Comparison of ENCODE assay signal across 8 cellular contexts in the genomic region with DNA sequence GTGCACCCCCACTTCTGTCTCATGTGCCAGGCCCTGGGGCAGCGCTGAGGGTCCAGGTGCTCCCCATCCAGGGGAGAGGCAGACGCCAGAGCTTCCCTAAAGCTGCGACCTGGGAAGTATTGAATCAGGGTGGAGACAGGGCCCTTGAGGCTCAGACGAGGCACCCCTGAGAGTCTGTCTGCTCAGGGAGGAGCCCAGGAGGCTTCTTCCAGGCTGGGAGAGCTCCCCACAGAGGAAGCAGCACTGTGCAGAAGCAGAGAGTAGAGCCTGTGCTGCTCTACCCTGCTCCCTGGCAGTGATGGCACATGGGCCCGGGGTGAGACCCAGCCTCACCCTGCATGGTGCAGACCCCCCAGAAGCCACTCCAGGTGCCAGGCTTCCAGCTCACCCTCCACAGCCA.
DNase-seq lines count a peak whose midpoint lies in the region; ATAC-seq, FAIRE-seq and TF ChIP-seq lines count a peak whose summit lies in the region.
"Not testable (repeated sequence)": the region's sequence is repeated elsewhere in the genome, so short reads cannot be mapped to it uniquely, and the experiment has no call there.

No MANE protein-coding gene starts in this region.

- not testable (repeated sequence) for H3K27ac Mint-ChIP-seq in progenitor cell of endocrine pancreas

- not testable (repeated sequence) for TF ChIP-seq EP300 in A549 (IDR thresholded peaks at IDR 0.05); stomach (IDR thresholded peaks at IDR 0.05)

- not testable (repeated sequence) for H3K27me3 ChIP-seq in Panc1 (ENCODE audit: control insufficient read depth, insufficient read depth, low read length); stomach

- DNase-seq in A549 (ENCODE audit: low read depth in 1 of 2, low spot score in 1 of 2); Panc1 (ENCODE audit: low read depth, low spot score): not testable (repeated sequence)
- DNase-seq in coronary artery (ENCODE audit: low spot score): peak; percentile 47
- peak; percentile 0 for DNase-seq in glomerular visceral epithelial cell (ENCODE audit: extremely low spot score)
- peak; percentile 40 for DNase-seq in kidney
- peak; percentile 79 for DNase-seq in mesenteric fat pad (ENCODE audit: low spot score)
- peak; percentile 5 for DNase-seq in progenitor cell of endocrine pancreas (ENCODE audit: low spot score, unreplicated experiment)
- peak; percentile 21 for DNase-seq in stomach

- not testable (repeated sequence) for FAIRE-seq in A549 (lab: Jason Lieb, UNC); kidney (lab: Jason Lieb, UNC)

- H3K9me3 Mint-ChIP-seq in progenitor cell of endocrine pancreas (ENCODE audit: low read depth): not testable (repeated sequence)

- not testable (repeated sequence) for H3K36me3 ChIP-seq in Panc1 (ENCODE audit: control insufficient read depth, insufficient read depth, low read length); kidney (ENCODE audit: control insufficient read depth in 1 of 2, insufficient read depth in 2 of 2, low read length in 2 of 2); stomach

- not testable (repeated sequence) for H3K27me3 Mint-ChIP-seq in progenitor cell of endocrine pancreas

- not testable (repeated sequence) for H3K27ac ChIP-seq in A549; Panc1 (ENCODE audit: low read length); coronary artery; kidney (ENCODE audit: low read depth in 2 of 2, low read length in 2 of 2); stomach

- not testable (repeated sequence) for TF ChIP-seq CTCF in A549 (IDR thresholded peaks at IDR 0.05); Panc1 (IDR thresholded peaks at IDR 0.05); coronary artery (IDR thresholded peaks at IDR 0.05); kidney (IDR thresholded peaks at IDR 0.05; ENCODE audit: borderline replicate concordance, extremely low read depth, insufficient read depth); progenitor cell of endocrine pancreas (IDR thresholded peaks at IDR 0.05; ENCODE audit: unreplicated experiment); stomach (IDR thresholded peaks at IDR 0.05)

- TF ChIP-seq RAD21 in A549 (conservative IDR thresholded peaks at IDR 0.05 in 1 of 2, IDR thresholded peaks at IDR 0.05 in 1 of 2): not testable (repeated sequence)

- H3K4me1 Mint-ChIP-seq in progenitor cell of endocrine pancreas (ENCODE audit: low read depth): not testable (repeated sequence)

- CTCF ChIA-PET in A549 (lab: Yijun Ruan, JAX); Panc1 (lab: Charles Lee): not testable (repeated sequence)

- not testable (repeated sequence) for H3K4me2 ChIP-seq in A549

- not testable (repeated sequence) for BruUV-seq in Panc1 (replicated peaks; lab: Mats Ljungman, UMichigan)

- H3K36me3 Mint-ChIP-seq in progenitor cell of endocrine pancreas (ENCODE audit: insufficient read depth): not testable (repeated sequence)

- H3K9ac ChIP-seq in kidney (ENCODE audit: low read length in 2 of 2): not testable (repeated sequence)

- in situ Hi-C loops in Panc1 (cut with HindIII; ENCODE audit: low pct_unique_long_range_greater_than_20kb, low sequenced_read_pairs): not testable (repeated sequence)

- intact Hi-C loops in Panc1 (cut with micrococcal nuclease; ENCODE audit: unreplicated experiment); kidney (cut with DNase I); stomach (cut with DNase I; ENCODE audit: low total_unique reads): not testable (repeated sequence)

- not testable (repeated sequence) for H3K4me1 ChIP-seq in A549; Panc1 (ENCODE audit: control insufficient read depth, insufficient read depth, low read length); kidney (ENCODE audit: control insufficient read depth in 1 of 2, insufficient read depth in 1 of 2, low read depth in 1 of 2, low read length in 2 of 2); stomach

- ATAC-seq in A549 (peak; percentile 23 to 31; a peak in 3 of 6 replicates), Panc1 (peak; percentile 58)

- H3K4me3 Mint-ChIP-seq in progenitor cell of endocrine pancreas (ENCODE audit: low read depth): not testable (repeated sequence)

- POLR2A ChIA-PET in A549 (lab: Yijun Ruan, JAX); Panc1 (lab: Charles Lee): not testable (repeated sequence)

- WGBS in A549 (ENCODE audit: missing lambda C conversion rate): 81% methylated on average over 4 of the region's 5 CpGs
- WGBS in stomach, 5 donors: 88 to 98% (median 93%) methylated on average over 4 to 5 of the region's 5 CpGs

- H3K9me3 ChIP-seq in A549; Panc1 (ENCODE audit: control insufficient read depth, insufficient read depth, low read depth, low read length); kidney (ENCODE audit: control insufficient read depth in 1 of 2, low read length in 2 of 2); stomach: not testable (repeated sequence)

- not testable (repeated sequence) for TF ChIP-seq POLR2A in A549 (IDR thresholded peaks at IDR 0.05; ENCODE audit: low read length); stomach (IDR thresholded peaks at IDR 0.05)

- not testable (repeated sequence) for H3K4me3 ChIP-seq in A549; Panc1 (ENCODE audit: low read depth in 2 of 2, low read length in 2 of 2); coronary artery; kidney (ENCODE audit: low read length in 2 of 2); stomach
